In genomic region chr9:114860187-114860586, GRCh38 we compare ENCODE assay signal across 21 cellular contexts.
"Had no signal": no experiment of that assay in that cellular context is flagged by ENCODE, and none has a peak within 500 bp of the region (broad histone marks: within the 10 kb centered on the region; RNA-seq: fewer than 3 reads in every experiment).

No MANE protein-coding gene starts in this region.

- H3K27me3 Mint-ChIP-seq: activated naive CD4-positive, alpha-beta T cell treated with anti-CD3 and anti-CD28 coated beads, Interleukin-2, amount 50 U/mL, for 24 hours; central memory CD8-positive, alpha-beta T cell; T-helper 17 cell had no signal

- H3K4me1 ChIP-seq: lower lobe of right lung, prostate gland, stomach, testis, upper lobe of right lung had no signal

- ATAC-seq: left colon, lower lobe of right lung, right cardiac atrium, T-helper 17 cell, upper lobe of right lung had no signal

- H3K4me1 Mint-ChIP-seq: activated naive CD4-positive, alpha-beta T cell treated with anti-CD3 and anti-CD28 coated beads, Interleukin-2, amount 50 U/mL, for 24 hours; central memory CD8-positive, alpha-beta T cell; nephron progenitor cell had no signal

- H3K27ac Mint-ChIP-seq: activated CD4-positive, alpha-beta T cell treated with anti-CD3 and anti-CD28 coated beads, Interleukin-2, amount 10 ng/mL, durations not matched to agents 7 days and 5 days; activated naive CD4-positive, alpha-beta T cell treated with anti-CD3 and anti-CD28 coated beads, Interleukin-2, amount 50 U/mL, for 24 hours; mesothelial cell of epicardium; nephron progenitor cell; T-helper 17 cell; WTC11 had no signal

- H3K27me3 ChIP-seq: brain microvascular endothelial cell, stomach, testis, upper lobe of right lung had no signal

- H3K9me3 ChIP-seq: lower lobe of right lung, prostate gland, stomach, testis, upper lobe of right lung had no signal

- H3K36me3 Mint-ChIP-seq: mesothelial cell of epicardium, WTC11 had no signal

- DNase-seq: activated CD4-positive, alpha-beta T cell treated with anti-CD3 and anti-CD28 coated beads, Interleukin-2, amount 10 ng/mL, durations not matched to agents 7 days and 5 days; activated effector memory CD4-positive, alpha-beta T cell treated with Interleukin-2 at 50 U/mL for 16 hours; anterior cingulate cortex; brain microvascular endothelial cell; effector CD8-positive, alpha-beta T cell; left colon; lower lobe of right lung; nephron progenitor cell; right cardiac atrium; stimulated activated CD4-positive, alpha-beta T cell treated with anti-CD3 and anti-CD28 coated beads, Interleukin-15, amount 100 ng/mL, for 24 hours; stimulated activated CD4-positive, alpha-beta T cell treated with anti-CD3 and anti-CD28 coated beads, Interleukin-4, amount 100 ng/mL, for 24 hours; stomach; T-helper 17 cell; testis; upper lobe of right lung had no signal

- H3K27ac ChIP-seq: brain microvascular endothelial cell, lower lobe of right lung, prostate gland, skin epidermis, stomach, testis, upper lobe of right lung had no signal

- H3K36me3 ChIP-seq: brain microvascular endothelial cell, lower lobe of right lung, prostate gland, stomach, upper lobe of right lung had no signal

- H3K4me3 Mint-ChIP-seq: activated CD4-positive, alpha-beta T cell treated with anti-CD3 and anti-CD28 coated beads, Interleukin-2, amount 10 ng/mL, durations not matched to agents 7 days and 5 days; activated naive CD4-positive, alpha-beta T cell treated with anti-CD3 and anti-CD28 coated beads, Interleukin-2, amount 50 U/mL, for 24 hours; central memory CD8-positive, alpha-beta T cell; mesothelial cell of epicardium; nephron progenitor cell; T-helper 17 cell; WTC11 had no signal

- H3K4me3 ChIP-seq: lower lobe of right lung, prostate gland, skin epidermis, stomach, testis, upper lobe of right lung had no signal

- H3K9me3 Mint-ChIP-seq: nephron progenitor cell had no signal
